ENCODE assay signal across 19 cellular contexts in the genomic region with DNA sequence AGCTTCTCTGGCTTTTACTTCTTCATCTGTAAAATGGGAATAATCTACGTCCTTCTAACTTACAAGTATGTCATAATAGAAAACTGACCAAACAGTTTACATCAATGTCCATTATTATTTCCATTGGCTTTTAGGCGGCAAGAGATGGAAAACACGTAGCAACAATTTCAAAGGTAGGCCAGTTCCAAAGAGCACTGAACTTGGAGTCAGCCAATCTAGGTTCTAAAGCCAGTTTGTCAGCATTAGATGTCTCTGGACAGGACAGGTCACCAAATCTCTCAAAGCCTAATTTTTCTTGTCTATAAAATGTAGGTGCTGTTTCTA. TPM values are rescaled to one million over a fixed set of nuclear protein-coding genes. Genes with fewer than 3 reads are reported as not detected.
DNase-seq lines count a peak whose midpoint lies in the region; ATAC-seq, FAIRE-seq and TF ChIP-seq lines count a peak whose summit lies in the region.
"Had no signal": no experiment of that assay in that cellular context is flagged by ENCODE, and none has a peak within 500 bp of the region (broad histone marks: within the 10 kb centered on the region; RNA-seq: fewer than 3 reads in every experiment).

No MANE protein-coding gene starts in this region.

- DNase-seq in coronary artery (ENCODE audit: low spot score) (no peak), kidney (no peak), sigmoid colon (no peak), tibial nerve (ENCODE audit: low spot score in 2 of 2) (no peak), epidermal melanocyte (ENCODE audit: insufficient read length, low spot score) (no peak)
- DNase-seq in activated naive CD4-positive, alpha-beta T cell treated with anti-CD3 and anti-CD28 coated beads, Interleukin-2, amount 10 ng/mL, durations not matched to agents 7 days and 5 days: no peak
- DNase-seq: BE2C; CD8-positive, alpha-beta memory T cell; GF-D8; KG1; MG63; NCI-H1092 treated with DMSO at 0.1 percent for 48 hours; NCI-H1694 treated with DMSO at 0.1 percent for 48 hours; NCI-H446; NCI-H748 treated with DMSO at 0.1 percent for 48 hours; PC-3 had no signal

- intact Hi-C loops in kidney (cut with DNase I): no loop called here
- intact Hi-C loops in sigmoid colon (cut with DNase I): no loop called here

- CTCF ChIA-PET in activated naive CD4-positive, alpha-beta T cell treated with anti-CD3 and anti-CD28 coated beads, Interleukin-2, amount 10 ng/mL, durations not matched to agents 7 days and 5 days (lab: Charles Lee): no interaction called here

- H3K27me3 ChIP-seq in sigmoid colon: no peaks in the 10 kb centered on the region
- no peaks in the 10 kb centered on the region for H3K27me3 ChIP-seq in tibial nerve
- H3K27me3 ChIP-seq: BE2C, MG63 had no signal

- no peak for TF ChIP-seq POLR2A in sigmoid colon (IDR thresholded peaks at IDR 0.05)
- TF ChIP-seq POLR2A in tibial nerve (IDR thresholded peaks at IDR 0.05): no peak

- no peaks in the 10 kb centered on the region for H3K36me3 Mint-ChIP-seq in activated naive CD4-positive, alpha-beta T cell treated with anti-CD3 and anti-CD28 coated beads, Interleukin-2, amount 10 ng/mL, durations not matched to agents 7 days and 5 days
- H3K36me3 Mint-ChIP-seq: CD8-positive, alpha-beta memory T cell had no signal

- peaks cover 16% of the 10 kb centered on the region for H3K4me1 Mint-ChIP-seq in activated naive CD4-positive, alpha-beta T cell treated with anti-CD3 and anti-CD28 coated beads, Interleukin-2, amount 10 ng/mL, durations not matched to agents 7 days and 5 days

- peaks cover 11% of the 10 kb centered on the region for H3K27me3 Mint-ChIP-seq in activated naive CD4-positive, alpha-beta T cell treated with anti-CD3 and anti-CD28 coated beads, Interleukin-2, amount 10 ng/mL, durations not matched to agents 7 days and 5 days

- TF ChIP-seq CTCF in coronary artery (IDR thresholded peaks at IDR 0.05): no peak
- TF ChIP-seq CTCF in kidney (IDR thresholded peaks at IDR 0.05; ENCODE audit: borderline replicate concordance, extremely low read depth, insufficient read depth): no peak
- TF ChIP-seq CTCF in sigmoid colon (IDR thresholded peaks at IDR 0.05): no peak
- no peak for TF ChIP-seq CTCF in tibial nerve (IDR thresholded peaks at IDR 0.05)

- peaks cover 45 to 55% of the 10 kb centered on the region in 2 donors for H3K4me1 ChIP-seq in kidney (ENCODE audit: control insufficient read depth in 1 of 2, insufficient read depth in 1 of 2, low read depth in 1 of 2, low read length in 2 of 2)
- peaks cover 0 to 90% (median 86%) of the 10 kb centered on the region in 4 donors for H3K4me1 ChIP-seq in sigmoid colon
- peaks cover 0 to 86% (median 29%) of the 10 kb centered on the region in 4 donors for H3K4me1 ChIP-seq in tibial nerve
- H3K4me1 ChIP-seq: BE2C had no signal

- H3K4me3 ChIP-seq in coronary artery (no peak overlapping the region), kidney (ENCODE audit: low read length in 2 of 2) (no peak overlapping the region), sigmoid colon (no peak overlapping the region), tibial nerve (no peak overlapping the region)
- H3K4me3 ChIP-seq: MG63 had no signal

- H3K9me3 ChIP-seq in kidney (ENCODE audit: control insufficient read depth in 1 of 2, low read length in 2 of 2) (no peaks in the 10 kb centered on the region), sigmoid colon (no peaks in the 10 kb centered on the region), tibial nerve (no peaks in the 10 kb centered on the region)
- H3K9me3 ChIP-seq: BE2C, MG63 had no signal

- no peak overlapping the region for H3K27ac Mint-ChIP-seq in activated naive CD4-positive, alpha-beta T cell treated with anti-CD3 and anti-CD28 coated beads, Interleukin-2, amount 10 ng/mL, durations not matched to agents 7 days and 5 days
- H3K27ac Mint-ChIP-seq: CD8-positive, alpha-beta memory T cell had no signal

- H3K36me3 ChIP-seq in kidney (ENCODE audit: control insufficient read depth in 1 of 2, insufficient read depth in 2 of 2, low read length in 2 of 2) (peaks cover 0 to 3% of the 10 kb centered on the region in 2 donors), sigmoid colon (no peaks in the 10 kb centered on the region), tibial nerve (no peaks in the 10 kb centered on the region)
- H3K36me3 ChIP-seq: BE2C, MG63 had no signal

- no peak overlapping the region for H3K4me3 Mint-ChIP-seq in activated naive CD4-positive, alpha-beta T cell treated with anti-CD3 and anti-CD28 coated beads, Interleukin-2, amount 10 ng/mL, durations not matched to agents 7 days and 5 days
- H3K4me3 Mint-ChIP-seq: CD8-positive, alpha-beta memory T cell had no signal

- H3K27ac ChIP-seq in coronary artery (peak overlapping the region; percentile 64 to 90), kidney (ENCODE audit: low read depth in 2 of 2, low read length in 2 of 2) (peak overlapping the region; percentile 8 to 63), sigmoid colon (peak overlapping the region; percentile 88 to 97 (median 91)), tibial nerve (peak overlapping the region in 3 of 4 donors; percentile 1 to 86 (median 69))

- no peak for FAIRE-seq in kidney (lab: Jason Lieb, UNC)
- FAIRE-seq: H1 had no signal

- no peak for TF ChIP-seq EP300 in sigmoid colon (IDR thresholded peaks at IDR 0.05)
- no peak for TF ChIP-seq EP300 in tibial nerve (IDR thresholded peaks at IDR 0.05)

- WGBS in sigmoid colon, 2 donors: 94% methylated on average over 3 of the region's 3 CpGs
- 93 to 99% methylated on average over 3 of the region's 3 CpGs for WGBS in tibial nerve, 2 donors

- no peak overlapping the region for H3K9ac ChIP-seq in kidney (ENCODE audit: low read length in 2 of 2)

- no peaks in the 10 kb centered on the region for H3K9me3 Mint-ChIP-seq in activated naive CD4-positive, alpha-beta T cell treated with anti-CD3 and anti-CD28 coated beads, Interleukin-2, amount 10 ng/mL, durations not matched to agents 7 days and 5 days
- H3K9me3 Mint-ChIP-seq: CD8-positive, alpha-beta memory T cell had no signal

- ATAC-seq in GM19351 (IDR thresholded peaks at IDR 0.05; ENCODE audit: unreplicated experiment): no peak
- ATAC-seq: PC-3 had no signal

RNA-seq across cellular contexts. Expression of a gene that starts 17.6 kb away (rescaled TPM):
- total RNA-seq in kidney (38.4 TPM), sigmoid colon (10 to 100 TPM; 41.7 to 54.0 (median 49.4) TPM), tibial nerve (10 to 100 TPM; 19.5 to 42.5 (median 36.0) TPM)
- polyA plus RNA-seq in kidney (ENCODE audit: insufficient read depth, low read depth, low replicate concordance) (9.1 TPM), sigmoid colon (1 to 10 TPM in 2 of 3 donors, under 1 TPM in 1; 0.92 to 3.1 (median 3.0) TPM)
- polyA plus RNA-seq: AG04450 had no signal

Comparison
In these comparisons a context has a peak if more than half of its experiments do, and no peak if none do; other contexts are left out.
1. H3K27ac ChIP-seq: peak in every context shown above with its lines; median percentile 91 in sigmoid colon; 77 in coronary artery; 69 in tibial nerve; 36 in kidney.